26 cellular contexts compared by ENCODE assay signal in genomic region chr1:116916002-116916401, GRCh38. TPM values are rescaled to one million over a fixed set of nuclear protein-coding genes. Genes with fewer than 3 reads are reported as not detected.
DNase-seq lines count a peak whose midpoint lies in the region; ATAC-seq and TF ChIP-seq lines count a peak whose summit lies in the region.
"Had no signal": no experiment of that assay in that cellular context is flagged by ENCODE, and none has a peak within 500 bp of the region (broad histone marks: within the 10 kb centered on the region; RNA-seq: fewer than 3 reads in every experiment).

No MANE protein-coding gene starts in this region.

- H3K36me3 ChIP-seq in heart left ventricle (no peaks in the 10 kb centered on the region), esophagus muscularis mucosa (no peaks in the 10 kb centered on the region), muscle layer of colon (ENCODE audit: insufficient read depth, low read length) (no peaks in the 10 kb centered on the region)
- H3K36me3 ChIP-seq: colonic mucosa, neutrophil had no signal

- no peaks in the 10 kb centered on the region for H3K27me3 Mint-ChIP-seq in type B pancreatic cell

- H3K27ac Mint-ChIP-seq in type B pancreatic cell: peak overlapping the region; percentile 18
- H3K27ac Mint-ChIP-seq: activated CD8-positive, alpha-beta T cell treated with anti-CD3 and anti-CD28 coated beads for 36 hours; naive B cell; T-helper 2 cell treated with Interferon-gamma antibody and Interleukin-4, amounts not matched to agents 5 μg/mL and 100 μg/mL, for 36 hours had no signal

- peaks cover 17% of the 10 kb centered on the region for H3K4me1 Mint-ChIP-seq in type B pancreatic cell (ENCODE audit: unreplicated experiment)
- H3K4me1 Mint-ChIP-seq: naive B cell had no signal

- TF ChIP-seq CTCF in heart left ventricle (IDR thresholded peaks at IDR 0.05): no peak
- no peak for TF ChIP-seq CTCF in esophagus muscularis mucosa (IDR thresholded peaks at IDR 0.05)
- no peak for TF ChIP-seq CTCF in type B pancreatic cell (conservative IDR thresholded peaks at IDR 0.05)

- DNase-seq in heart left ventricle: no peak
- DNase-seq in left ventricle myocardium superior: no peak
- DNase-seq in esophagus muscularis mucosa (ENCODE audit: extremely low spot score): no peak
- no peak for DNase-seq in type B pancreatic cell (ENCODE audit: extremely low spot score, unreplicated experiment)
- DNase-seq in activated gamma-delta T cell (lab: John Stamatoyannopoulos, UW): no peak
- DNase-seq: 8988T; activated CD4-positive, alpha-beta T cell treated with anti-CD3 and anti-CD28 coated beads for 1 hour; activated CD8-positive, alpha-beta T cell treated with anti-CD3 and anti-CD28 coated beads for 36 hours; activated naive CD4-positive, alpha-beta T cell treated with anti-CD3 and anti-CD28 coated beads, Interleukin-2, amount 50 U/mL, for 16 hours; Calu3; colonic mucosa; effector memory CD4-positive, alpha-beta T cell; mesendoderm; naive B cell; NCI-H1417 treated with DMSO at 0.1 percent for 48 hours; NCI-H2029 treated with DMSO at 0.1 percent for 48 hours; NK-92 treated with Interleukin-12 subunit alpha and Interleukin-12 subunit beta, amount 100 ng/mL, for 24 hours; posterior cingulate gyrus; stimulated activated CD4-positive, alpha-beta T cell treated with anti-CD3 and anti-CD28 coated beads, Interleukin-4, amount 100 ng/mL, for 4 hours; trophoblast cell had no signal

- intact Hi-C loops in heart left ventricle (cut with DNase I) (loop anchor here in 5 of 10 donors (5.0 to 10.0 kb wide), 4 partner anchors 36 to 351 kb away; no protein-coding TSS in a partner anchor), left ventricle myocardium superior (cut with micrococcal nuclease) (no loop called here), esophagus muscularis mucosa (cut with DNase I) (loop anchor here (10.0 kb wide), 1 partner anchor 69 kb away; no protein-coding TSS in a partner anchor)

- H3K9ac ChIP-seq in muscle layer of colon (ENCODE audit: low read length): no peak overlapping the region

- peak overlapping the region in 7 of 12 donors; percentile 17 to 41 (median 25) for H3K4me3 ChIP-seq in heart left ventricle
- H3K4me3 ChIP-seq in esophagus muscularis mucosa: peak overlapping the region in 3 of 4 donors; percentile 32 to 44 (median 40)
- peak overlapping the region; percentile 33 to 56 for H3K4me3 ChIP-seq in muscle layer of colon (ENCODE audit: low read depth in 1 of 2, low read length in 2 of 2)
- H3K4me3 ChIP-seq: colonic mucosa had no signal

- no peak for TF ChIP-seq EP300 in esophagus muscularis mucosa (IDR thresholded peaks at IDR 0.05)

- H3K4me1 ChIP-seq in heart left ventricle: peaks cover 0 to 74% (median 40%) of the 10 kb centered on the region in 12 donors
- peaks cover 35 to 98% (median 89%) of the 10 kb centered on the region in 4 donors for H3K4me1 ChIP-seq in esophagus muscularis mucosa
- H3K4me1 ChIP-seq in muscle layer of colon (ENCODE audit: insufficient read depth, low read length): peaks cover 94% of the 10 kb centered on the region

- peak overlapping the region in 11 of 12 donors; percentile 38 to 96 (median 83) for H3K27ac ChIP-seq in heart left ventricle
- H3K27ac ChIP-seq in esophagus muscularis mucosa (replicated peaks in 1 of 4): peak overlapping the region; percentile 94 to 96 (median 96)
- H3K27ac ChIP-seq in muscle layer of colon (ENCODE audit: low read depth, low read length): peak overlapping the region; percentile 86
- H3K27ac ChIP-seq: neutrophil had no signal

- WGBS in heart left ventricle, 4 donors: 66 to 81% (median 70%) methylated on average over 6 of the region's 6 CpGs
- 48% methylated on average over 6 of the region's 6 CpGs for WGBS in esophagus muscularis mucosa

- no peak overlapping the region for H3K4me3 Mint-ChIP-seq in type B pancreatic cell
- H3K4me3 Mint-ChIP-seq: activated CD8-positive, alpha-beta T cell treated with anti-CD3 and anti-CD28 coated beads for 36 hours; naive B cell; T-helper 2 cell treated with Interferon-gamma antibody and Interleukin-4, amounts not matched to agents 5 μg/mL and 100 μg/mL, for 36 hours had no signal

- no peaks in the 10 kb centered on the region for H3K9me3 Mint-ChIP-seq in type B pancreatic cell
- H3K9me3 Mint-ChIP-seq: activated CD8-positive, alpha-beta T cell treated with anti-CD3 and anti-CD28 coated beads for 36 hours; naive B cell; T-helper 2 cell treated with Interferon-gamma antibody and Interleukin-4, amounts not matched to agents 5 μg/mL and 100 μg/mL, for 36 hours had no signal

- H3K36me3 Mint-ChIP-seq in type B pancreatic cell: peaks cover 5% of the 10 kb centered on the region
- H3K36me3 Mint-ChIP-seq: naive B cell had no signal

- no peaks in the 10 kb centered on the region for H3K9me3 ChIP-seq in heart left ventricle
- no peaks in the 10 kb centered on the region for H3K9me3 ChIP-seq in esophagus muscularis mucosa
- no peaks in the 10 kb centered on the region for H3K9me3 ChIP-seq in muscle layer of colon (ENCODE audit: low read length)
- H3K9me3 ChIP-seq: colonic mucosa, neutrophil had no signal

- H3K27me3 ChIP-seq in heart left ventricle (peaks cover 0 to under 1% (median 0%) of the 10 kb centered on the region in 9 donors), esophagus muscularis mucosa (no peaks in the 10 kb centered on the region), muscle layer of colon (ENCODE audit: control insufficient read depth in 1 of 2, insufficient read depth in 2 of 2, low read length in 2 of 2) (no peaks in the 10 kb centered on the region)
- H3K27me3 ChIP-seq: colonic mucosa had no signal

- TF ChIP-seq POLR2A in heart left ventricle (IDR thresholded peaks at IDR 0.05): no peak
- no peak for TF ChIP-seq POLR2A in esophagus muscularis mucosa (IDR thresholded peaks at IDR 0.05; ENCODE audit: low read depth)

- ATAC-seq in heart left ventricle (no peak), left ventricle myocardium superior (no peak), GM18498 (IDR thresholded peaks at IDR 0.05; ENCODE audit: unreplicated experiment) (no peak), GM18517 (IDR thresholded peaks at IDR 0.05; ENCODE audit: unreplicated experiment) (no peak)
- ATAC-seq: activated CD8-positive, alpha-beta T cell treated with anti-CD3 and anti-CD28 coated beads for 36 hours; HCT116 had no signal

RNA-seq across cellular contexts. Expression of gene PTGFRN, which starts 6.3 kb away (rescaled TPM):
- 100 to 1,000 TPM in 5 of 9 donors, 10 to 100 TPM in 4; 59.3 to 231 (median 137) TPM for total RNA-seq in heart left ventricle
- polyA plus RNA-seq in heart left ventricle: 10 to 100 TPM; 21.5 to 65.6 TPM
- 99.6 TPM for total RNA-seq in left ventricle myocardium superior
- total RNA-seq in esophagus muscularis mucosa: 100 to 1,000 TPM in 3 of 4 donors, 10 to 100 TPM in 1; 69.1 to 150 (median 106) TPM
- total RNA-seq in type B pancreatic cell (ENCODE audit: low replicate concordance): 57.7 and 80.0 TPM in 2 replicates
